1 cellular context compared by ENCODE assay signal in the genomic region with DNA sequence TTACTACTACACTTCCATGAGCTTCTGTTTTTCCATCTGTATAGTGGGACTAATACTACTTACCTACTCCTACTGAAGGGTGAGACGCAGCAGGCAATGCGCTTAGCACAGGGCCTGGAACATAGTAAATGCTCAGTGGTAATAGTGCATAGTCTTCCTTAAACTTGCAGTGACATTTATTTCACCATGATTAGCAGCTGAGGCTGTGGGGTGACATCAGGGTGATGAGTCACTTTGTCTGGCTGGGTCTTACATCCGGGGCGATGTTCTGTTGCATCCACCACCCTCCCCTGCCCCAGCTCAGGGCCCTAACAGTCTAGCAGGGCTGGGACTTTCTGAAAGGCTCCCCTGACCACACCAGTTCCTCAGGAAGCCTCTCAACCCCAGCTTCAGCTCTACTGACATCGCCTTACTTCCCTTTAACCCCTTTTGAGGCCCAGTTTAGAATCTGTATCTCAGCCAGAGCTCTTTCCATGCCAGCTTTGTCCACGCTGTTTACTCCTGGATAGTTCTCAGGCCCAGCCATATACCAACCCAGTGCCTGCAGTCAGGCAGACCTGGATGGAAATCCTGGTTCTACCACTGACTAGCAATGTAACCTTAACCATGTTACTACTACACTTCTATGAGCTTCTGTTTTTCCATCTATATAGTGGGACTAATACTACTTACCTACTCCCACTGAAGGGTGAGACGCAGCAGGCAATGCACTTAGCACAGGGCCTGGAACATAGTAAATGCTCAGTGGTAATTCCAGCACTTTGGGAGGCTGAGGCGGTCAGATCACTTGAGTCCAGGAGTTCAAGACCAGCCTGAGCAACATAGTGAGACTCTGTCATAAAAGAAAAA.
TF ChIP-seq lines count a peak whose summit lies in the region.

No MANE protein-coding gene starts in this region.

TF ChIP-seq in HepG2, 621 proteins besides CTCF, POLR2A, EP300 and RAD21 (continued from another document):
- TF ChIP-seq ZNF501 (CRISPR knock-in tag; IDR thresholded peaks at IDR 0.05): 0 out of 2 replicates have a peak, but pooled peaks have one; percentile 12
- no peak for TF ChIP-seq NR2F6 (IDR thresholded peaks at IDR 0.05)
- TF ChIP-seq NR2F6 (CRISPR knock-in tag; IDR thresholded peaks at IDR 0.05): no peak
- TF ChIP-seq ZNF441 (CRISPR knock-in tag; IDR thresholded peaks at IDR 0.05; ENCODE audit: borderline replicate concordance): no peak
- no peak for TF ChIP-seq GTF2F1 (IDR thresholded peaks at IDR 0.05; ENCODE audit: low read length)
- TF ChIP-seq, protein P1, sequence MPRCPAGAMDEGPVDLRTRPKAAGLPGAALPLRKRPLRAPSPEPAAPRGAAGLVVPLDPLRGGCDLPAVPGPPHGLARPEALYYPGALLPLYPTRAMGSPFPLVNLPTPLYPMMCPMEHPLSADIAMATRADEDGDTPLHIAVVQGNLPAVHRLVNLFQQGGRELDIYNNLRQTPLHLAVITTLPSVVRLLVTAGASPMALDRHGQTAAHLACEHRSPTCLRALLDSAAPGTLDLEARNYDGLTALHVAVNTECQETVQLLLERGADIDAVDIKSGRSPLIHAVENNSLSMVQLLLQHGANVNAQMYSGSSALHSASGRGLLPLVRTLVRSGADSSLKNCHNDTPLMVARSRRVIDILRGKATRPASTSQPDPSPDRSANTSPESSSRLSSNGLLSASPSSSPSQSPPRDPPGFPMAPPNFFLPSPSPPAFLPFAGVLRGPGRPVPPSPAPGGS (CRISPR knock-in tag; IDR thresholded peaks at IDR 0.05): no peak
- no peak for TF ChIP-seq ZNF367 (CRISPR knock-in tag; IDR thresholded peaks at IDR 0.05; ENCODE audit: borderline replicate concordance)
- TF ChIP-seq GTF3A (CRISPR knock-in tag; conservative IDR thresholded peaks at IDR 0.05): no peak
- TF ChIP-seq, protein P2, sequence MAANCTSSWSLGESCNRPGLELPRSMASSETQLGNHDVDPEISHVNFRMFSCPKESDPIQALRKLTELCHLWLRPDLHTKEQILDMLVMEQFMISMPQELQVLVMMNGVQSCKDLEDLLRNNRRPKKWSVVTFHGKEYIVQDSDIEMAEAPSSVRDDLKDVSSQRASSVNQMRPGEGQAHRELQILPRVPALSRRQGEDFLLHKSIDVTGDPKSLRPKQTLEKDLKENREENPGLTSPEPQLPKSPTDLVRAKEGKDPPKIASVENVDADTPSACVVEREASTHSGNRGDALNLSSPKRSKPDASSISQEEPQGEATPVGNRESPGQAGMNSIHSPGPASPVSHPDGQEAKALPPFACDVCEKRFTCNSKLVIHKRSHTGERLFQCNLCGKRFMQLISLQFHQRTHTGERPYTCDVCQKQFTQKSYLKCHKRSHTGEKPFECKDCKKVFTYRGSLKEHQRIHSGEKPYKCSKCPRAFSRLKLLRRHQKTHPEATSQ (CRISPR knock-in tag; IDR thresholded peaks at IDR 0.05; ENCODE audit: borderline replicate concordance): no peak
- no peak for TF ChIP-seq KDM2A (CRISPR knock-in tag; IDR thresholded peaks at IDR 0.05; ENCODE audit: borderline replicate concordance, low read depth)
- no peak; the same call in 1 of the 2 replicates for TF ChIP-seq YEATS2 (CRISPR knock-in tag; IDR thresholded peaks at IDR 0.05; ENCODE audit: borderline replicate concordance)
- peak; percentile 53; the same call in 1 of the 2 replicates for TF ChIP-seq ZNF629 (CRISPR knock-in tag; conservative IDR thresholded peaks at IDR 0.05)
- TF ChIP-seq ZBTB21 (CRISPR knock-in tag; IDR thresholded peaks at IDR 0.05): peak; percentile 50; the same call in 1 of the 2 replicates
- TF ChIP-seq, protein P3, sequence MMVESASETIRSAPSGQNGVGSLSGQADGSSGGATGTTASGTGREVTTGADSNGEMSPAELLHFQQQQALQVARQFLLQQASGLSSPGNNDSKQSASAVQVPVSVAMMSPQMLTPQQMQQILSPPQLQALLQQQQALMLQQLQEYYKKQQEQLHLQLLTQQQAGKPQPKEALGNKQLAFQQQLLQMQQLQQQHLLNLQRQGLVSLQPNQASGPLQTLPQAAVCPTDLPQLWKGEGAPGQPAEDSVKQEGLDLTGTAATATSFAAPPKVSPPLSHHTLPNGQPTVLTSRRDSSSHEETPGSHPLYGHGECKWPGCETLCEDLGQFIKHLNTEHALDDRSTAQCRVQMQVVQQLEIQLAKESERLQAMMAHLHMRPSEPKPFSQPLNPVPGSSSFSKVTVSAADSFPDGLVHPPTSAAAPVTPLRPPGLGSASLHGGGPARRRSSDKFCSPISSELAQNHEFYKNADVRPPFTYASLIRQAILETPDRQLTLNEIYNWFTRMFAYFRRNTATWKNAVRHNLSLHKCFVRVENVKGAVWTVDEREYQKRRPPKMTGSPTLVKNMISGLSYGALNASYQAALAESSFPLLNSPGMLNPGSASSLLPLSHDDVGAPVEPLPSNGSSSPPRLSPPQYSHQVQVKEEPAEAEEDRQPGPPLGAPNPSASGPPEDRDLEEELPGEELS (CRISPR knock-in tag; IDR thresholded peaks at IDR 0.05): no peak
- TF ChIP-seq, protein P4, sequence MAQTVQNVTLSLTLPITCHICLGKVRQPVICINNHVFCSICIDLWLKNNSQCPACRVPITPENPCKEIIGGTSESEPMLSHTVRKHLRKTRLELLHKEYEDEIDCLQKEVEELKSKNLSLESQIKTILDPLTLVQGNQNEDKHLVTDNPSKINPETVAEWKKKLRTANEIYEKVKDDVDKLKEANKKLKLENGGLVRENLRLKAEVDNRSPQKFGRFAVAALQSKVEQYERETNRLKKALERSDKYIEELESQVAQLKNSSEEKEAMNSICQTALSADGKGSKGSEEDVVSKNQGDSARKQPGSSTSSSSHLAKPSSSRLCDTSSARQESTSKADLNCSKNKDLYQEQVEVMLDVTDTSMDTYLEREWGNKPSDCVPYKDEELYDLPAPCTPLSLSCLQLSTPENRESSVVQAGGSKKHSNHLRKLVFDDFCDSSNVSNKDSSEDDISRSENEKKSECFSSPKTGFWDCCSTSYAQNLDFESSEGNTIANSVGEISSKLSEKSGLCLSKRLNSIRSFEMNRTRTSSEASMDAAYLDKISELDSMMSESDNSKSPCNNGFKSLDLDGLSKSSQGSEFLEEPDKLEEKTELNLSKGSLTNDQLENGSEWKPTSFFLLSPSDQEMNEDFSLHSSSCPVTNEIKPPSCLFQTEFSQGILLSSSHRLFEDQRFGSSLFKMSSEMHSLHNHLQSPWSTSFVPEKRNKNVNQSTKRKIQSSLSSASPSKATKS (CRISPR knock-in tag; IDR thresholded peaks at IDR 0.05): no peak
- TF ChIP-seq MZF1 (CRISPR knock-in tag; IDR thresholded peaks at IDR 0.05; ENCODE audit: borderline replicate concordance): no peak
- TF ChIP-seq ZNF431 (CRISPR knock-in tag; IDR thresholded peaks at IDR 0.05; ENCODE audit: borderline replicate concordance, low read depth): no peak
- TF ChIP-seq, protein P5, sequence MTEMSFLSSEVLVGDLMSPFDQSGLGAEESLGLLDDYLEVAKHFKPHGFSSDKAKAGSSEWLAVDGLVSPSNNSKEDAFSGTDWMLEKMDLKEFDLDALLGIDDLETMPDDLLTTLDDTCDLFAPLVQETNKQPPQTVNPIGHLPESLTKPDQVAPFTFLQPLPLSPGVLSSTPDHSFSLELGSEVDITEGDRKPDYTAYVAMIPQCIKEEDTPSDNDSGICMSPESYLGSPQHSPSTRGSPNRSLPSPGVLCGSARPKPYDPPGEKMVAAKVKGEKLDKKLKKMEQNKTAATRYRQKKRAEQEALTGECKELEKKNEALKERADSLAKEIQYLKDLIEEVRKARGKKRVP (CRISPR knock-in tag; IDR thresholded peaks at IDR 0.05): peak in 1 of 2 experiments; percentile 22; a peak in 1 of 4 replicates
- TF ChIP-seq SAP130 (CRISPR knock-in tag; IDR thresholded peaks at IDR 0.05; ENCODE audit: low read depth): peak; percentile 52
- TF ChIP-seq, protein P6, sequence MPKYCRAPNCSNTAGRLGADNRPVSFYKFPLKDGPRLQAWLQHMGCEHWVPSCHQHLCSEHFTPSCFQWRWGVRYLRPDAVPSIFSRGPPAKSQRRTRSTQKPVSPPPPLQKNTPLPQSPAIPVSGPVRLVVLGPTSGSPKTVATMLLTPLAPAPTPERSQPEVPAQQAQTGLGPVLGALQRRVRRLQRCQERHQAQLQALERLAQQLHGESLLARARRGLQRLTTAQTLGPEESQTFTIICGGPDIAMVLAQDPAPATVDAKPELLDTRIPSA (CRISPR knock-in tag; IDR thresholded peaks at IDR 0.05; ENCODE audit: borderline replicate concordance): no peak
- no peak for TF ChIP-seq BRCA1 (CRISPR knock-in tag; IDR thresholded peaks at IDR 0.05)
- no peak for TF ChIP-seq U2AF1 (optimal IDR thresholded peaks at IDR 0.05; ENCODE audit: low read depth, low read length)
- TF ChIP-seq, protein P7, sequence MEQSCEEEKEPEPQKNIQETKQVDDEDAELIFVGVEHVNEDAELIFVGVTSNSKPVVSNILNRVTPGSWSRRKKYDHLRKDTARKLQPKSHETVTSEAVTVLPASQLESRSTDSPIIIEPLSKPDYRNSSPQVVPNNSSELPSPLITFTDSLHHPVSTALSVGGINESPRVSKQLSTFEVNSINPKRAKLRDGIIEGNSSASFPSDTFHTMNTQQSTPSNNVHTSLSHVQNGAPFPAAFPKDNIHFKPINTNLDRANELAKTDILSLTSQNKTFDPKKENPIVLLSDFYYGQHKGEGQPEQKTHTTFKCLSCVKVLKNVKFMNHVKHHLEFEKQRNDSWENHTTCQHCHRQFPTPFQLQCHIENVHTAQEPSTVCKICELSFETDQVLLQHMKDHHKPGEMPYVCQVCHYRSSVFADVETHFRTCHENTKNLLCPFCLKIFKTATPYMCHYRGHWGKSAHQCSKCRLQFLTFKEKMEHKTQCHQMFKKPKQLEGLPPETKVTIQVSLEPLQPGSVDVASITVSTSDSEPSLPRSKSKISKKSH (CRISPR knock-in tag; IDR thresholded peaks at IDR 0.05; ENCODE audit: borderline replicate concordance): no peak
- no peak for TF ChIP-seq ZNF234 (CRISPR knock-in tag; conservative IDR thresholded peaks at IDR 0.05)
- no peak for TF ChIP-seq RAD51 (IDR thresholded peaks at IDR 0.05; ENCODE audit: borderline replicate concordance)
- no peak for TF ChIP-seq RBFOX2 (IDR thresholded peaks at IDR 0.05; ENCODE audit: low read depth, low read length)
- TF ChIP-seq, protein P8, sequence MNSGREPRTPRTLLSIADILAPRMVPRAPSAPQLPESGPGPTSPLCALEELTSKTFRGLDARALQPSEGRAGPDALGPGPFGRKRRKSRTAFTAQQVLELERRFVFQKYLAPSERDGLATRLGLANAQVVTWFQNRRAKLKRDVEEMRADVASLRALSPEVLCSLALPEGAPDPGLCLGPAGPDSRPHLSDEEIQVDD (CRISPR knock-in tag; IDR thresholded peaks at IDR 0.05; ENCODE audit: borderline replicate concordance): no peak
- peak; percentile 62; the same call in 1 of the 2 replicates for TF ChIP-seq ETV5 (CRISPR knock-in tag; IDR thresholded peaks at IDR 0.05; ENCODE audit: borderline replicate concordance)
